20 cellular contexts compared by ENCODE assay signal in the genomic region with DNA sequence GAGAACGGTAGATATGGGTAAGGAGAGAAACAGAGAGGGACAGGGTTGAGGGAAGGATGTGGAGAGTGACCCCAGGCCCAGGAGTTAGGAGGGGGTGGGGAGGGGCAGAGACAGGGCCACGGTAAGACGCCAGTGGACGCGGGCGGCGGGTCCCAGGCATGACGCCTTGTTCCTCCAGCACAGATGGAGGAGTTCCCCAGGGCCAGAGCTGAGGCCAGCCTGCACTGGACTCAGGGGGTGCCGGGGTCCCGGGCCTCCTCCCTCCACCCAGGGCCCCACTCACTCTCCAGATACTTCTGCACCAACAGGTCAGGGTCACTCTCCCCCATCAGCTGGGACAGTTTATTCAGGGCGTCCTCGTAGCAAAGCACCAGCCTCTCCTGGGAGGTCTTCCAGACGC. TPM values are rescaled to one million over a fixed set of nuclear protein-coding genes. Genes with fewer than 3 reads are reported as not detected.
DNase-seq lines count a peak whose midpoint lies in the region; ATAC-seq and TF ChIP-seq lines count a peak whose summit lies in the region.
"Had no signal": no experiment of that assay in that cellular context is flagged by ENCODE, and none has a peak within 500 bp of the region (broad histone marks: within the 10 kb centered on the region; RNA-seq: fewer than 3 reads in every experiment).

No MANE protein-coding gene starts in this region.

- no peak overlapping the region for H3K9ac ChIP-seq in BLaER1
- H3K9ac ChIP-seq: GM23248 had no signal

- no peaks in the 10 kb centered on the region for H3K9me3 ChIP-seq in BLaER1
- H3K9me3 ChIP-seq in CD8-positive, alpha-beta T cell (ENCODE audit: low read length), result no peaks in the 10 kb centered on the region
- H3K9me3 ChIP-seq: A549, BE2C had no signal

- H3K27me3 ChIP-seq in BLaER1, result no peaks in the 10 kb centered on the region
- no peaks in the 10 kb centered on the region for H3K27me3 ChIP-seq in CD8-positive, alpha-beta T cell (ENCODE audit: insufficient read depth, low read length)
- H3K27me3 ChIP-seq: BE2C had no signal

- no peak overlapping the region for H3K4me3 ChIP-seq in BLaER1
- H3K4me3 ChIP-seq in CD8-positive, alpha-beta T cell (ENCODE audit: low read depth, low read length), result no peak overlapping the region
- H3K4me3 ChIP-seq: A549, GM12878, GM23248 had no signal

- H4K20me1 ChIP-seq in BLaER1, result no peaks in the 10 kb centered on the region

- no peaks in the 10 kb centered on the region for H3K4me1 Mint-ChIP-seq in stimulated activated effector memory CD8-positive, alpha-beta T cell treated with anti-CD3 and anti-CD28 coated beads, Interleukin-12 subunit alpha, Interleukin-12 subunit beta, amount 100 ng/mL, for 72 hours
- no peaks in the 10 kb centered on the region for H3K4me1 Mint-ChIP-seq in activated T-cell treated with anti-CD3 and anti-CD28 coated beads, Interleukin-2, amount 50 U/mL, for 24 hours (ENCODE audit: low read depth)
- H3K4me1 Mint-ChIP-seq in CD8-positive, alpha-beta T cell (ENCODE audit: low read depth), result no peaks in the 10 kb centered on the region
- H3K4me1 Mint-ChIP-seq: CD4-positive, CD25-positive, alpha-beta regulatory T cell; CD8-positive, alpha-beta memory T cell had no signal

- no peaks in the 10 kb centered on the region for H3K27me3 Mint-ChIP-seq in activated T-cell treated with anti-CD3 and anti-CD28 coated beads, Interleukin-2, amount 50 U/mL, for 24 hours
- no peaks in the 10 kb centered on the region for H3K27me3 Mint-ChIP-seq in CD8-positive, alpha-beta T cell (ENCODE audit: low read depth)

- H3K4me3 Mint-ChIP-seq in stimulated activated effector memory CD8-positive, alpha-beta T cell treated with anti-CD3 and anti-CD28 coated beads, Interleukin-12 subunit alpha, Interleukin-12 subunit beta, amount 100 ng/mL, for 72 hours, result no peak overlapping the region
- H3K4me3 Mint-ChIP-seq in activated T-cell treated with anti-CD3 and anti-CD28 coated beads, Interleukin-2, amount 50 U/mL, for 24 hours, result no peak overlapping the region
- no peak overlapping the region for H3K4me3 Mint-ChIP-seq in CD8-positive, alpha-beta T cell
- H3K4me3 Mint-ChIP-seq: CD4-positive, CD25-positive, alpha-beta regulatory T cell; CD8-positive, alpha-beta memory T cell had no signal

- DNase-seq in stimulated activated effector memory CD8-positive, alpha-beta T cell treated with anti-CD3 and anti-CD28 coated beads, Interleukin-12 subunit alpha, Interleukin-12 subunit beta, amount 100 ng/mL, for 72 hours (ENCODE audit: low spot score in 2 of 2), result no peak
- no peak for DNase-seq in activated T-cell treated with anti-CD3 and anti-CD28 coated beads, Interleukin-2, amount 50 U/mL, for 24 hours
- DNase-seq in CD8-positive, alpha-beta T cell, result no peak
- DNase-seq in kidney glomerular epithelial cell (lab: John Stamatoyannopoulos, UW), result no peak
- DNase-seq: 8988T; ACHN; AML-193; BE2C; CD4-positive, CD25-positive, alpha-beta regulatory T cell; CD8-positive, alpha-beta memory T cell; DMS79; EL; GDM1; GM23248; HCEC 1CT had no signal

- no peak for TF ChIP-seq CTCF in CD8-positive, alpha-beta T cell (IDR thresholded peaks at IDR 0.05)

- ATAC-seq in esophagus mucosa, result peak; percentile 18
- peak; percentile 8 for ATAC-seq in stimulated activated effector memory CD8-positive, alpha-beta T cell treated with anti-CD3 and anti-CD28 coated beads, Interleukin-12 subunit alpha, Interleukin-12 subunit beta, amount 100 ng/mL, for 72 hours
- no peak for ATAC-seq in CD8-positive, alpha-beta T cell
- ATAC-seq: A549, GM12878 had no signal

- peaks cover 51% of the 10 kb centered on the region for H3K4me1 ChIP-seq in BLaER1
- no peaks in the 10 kb centered on the region for H3K4me1 ChIP-seq in CD8-positive, alpha-beta T cell (ENCODE audit: insufficient read depth, low read length)
- H3K4me1 ChIP-seq: A549 had no signal

- H3K4me2 ChIP-seq in BLaER1, result peak overlapping the region; percentile 55
- H3K4me2 ChIP-seq: A549 had no signal

- POLR2A ChIA-PET in CD8-positive, alpha-beta T cell (lab: Charles Lee), result no interaction called here

- H3K36me3 ChIP-seq in BLaER1, result no peaks in the 10 kb centered on the region
- H3K36me3 ChIP-seq in CD8-positive, alpha-beta T cell (ENCODE audit: insufficient read depth, low read length), result no peaks in the 10 kb centered on the region
- H3K36me3 ChIP-seq: BE2C had no signal

- H3K27ac ChIP-seq in BLaER1, result 0 out of 2 replicates have a peak overlapping the region, but pooled peaks have one; percentile 18
- no peak overlapping the region for H3K27ac ChIP-seq in CD8-positive, alpha-beta T cell (ENCODE audit: low read depth, low read length)
- H3K27ac ChIP-seq: A549, C4-2B, GM23248 had no signal

- CTCF ChIA-PET in CD8-positive, alpha-beta T cell (lab: Charles Lee), result interaction anchor here (0.8 kb wide), 1 partner anchor 18 kb away, joined by 3 read pairs; a partner anchor contains a TSS

- H3K9me3 Mint-ChIP-seq in stimulated activated effector memory CD8-positive, alpha-beta T cell treated with anti-CD3 and anti-CD28 coated beads, Interleukin-12 subunit alpha, Interleukin-12 subunit beta, amount 100 ng/mL, for 72 hours, result no peaks in the 10 kb centered on the region
- H3K9me3 Mint-ChIP-seq in activated T-cell treated with anti-CD3 and anti-CD28 coated beads, Interleukin-2, amount 50 U/mL, for 24 hours, result no peaks in the 10 kb centered on the region
- H3K9me3 Mint-ChIP-seq in CD8-positive, alpha-beta T cell, result no peaks in the 10 kb centered on the region
- H3K9me3 Mint-ChIP-seq: CD8-positive, alpha-beta memory T cell had no signal

- intact Hi-C loops in CD8-positive, alpha-beta T cell (cut with DNase I, micrococcal nuclease), result no loop called here

- H3K36me3 Mint-ChIP-seq in stimulated activated effector memory CD8-positive, alpha-beta T cell treated with anti-CD3 and anti-CD28 coated beads, Interleukin-12 subunit alpha, Interleukin-12 subunit beta, amount 100 ng/mL, for 72 hours, result no peaks in the 10 kb centered on the region
- H3K36me3 Mint-ChIP-seq in activated T-cell treated with anti-CD3 and anti-CD28 coated beads, Interleukin-2, amount 50 U/mL, for 24 hours (ENCODE audit: low read depth), result no peaks in the 10 kb centered on the region
- H3K36me3 Mint-ChIP-seq in CD8-positive, alpha-beta T cell, result no peaks in the 10 kb centered on the region
- H3K36me3 Mint-ChIP-seq: CD4-positive, CD25-positive, alpha-beta regulatory T cell; CD8-positive, alpha-beta memory T cell had no signal

- H3K27ac Mint-ChIP-seq in stimulated activated effector memory CD8-positive, alpha-beta T cell treated with anti-CD3 and anti-CD28 coated beads, Interleukin-12 subunit alpha, Interleukin-12 subunit beta, amount 100 ng/mL, for 72 hours, result no peak overlapping the region
- H3K27ac Mint-ChIP-seq in activated T-cell treated with anti-CD3 and anti-CD28 coated beads, Interleukin-2, amount 50 U/mL, for 24 hours, result no peak overlapping the region
- H3K27ac Mint-ChIP-seq in CD8-positive, alpha-beta T cell, result no peak overlapping the region
- H3K27ac Mint-ChIP-seq: CD4-positive, CD25-positive, alpha-beta regulatory T cell had no signal

RNA-seq across cellular contexts. Expression of a gene that starts 22.0 kb away (rescaled TPM):
- total RNA-seq in esophagus mucosa, result 7.6 TPM
- total RNA-seq in CD8-positive, alpha-beta T cell, result 100 to 1,000 TPM; 174 to 181 TPM

RNA-seq across cellular contexts. Expression of a gene that starts 33.5 kb away (rescaled TPM):
- total RNA-seq in esophagus mucosa, result not detected
- not detected for total RNA-seq in CD8-positive, alpha-beta T cell
- total RNA-seq: CD4-positive, CD25-positive, alpha-beta regulatory T cell had no signal

RNA-seq across cellular contexts. Expression of a gene that starts 47.7 kb away (rescaled TPM):
- 11.6 TPM for total RNA-seq in esophagus mucosa
- 10 to 100 TPM; 58.8 to 69.1 TPM for total RNA-seq in CD8-positive, alpha-beta T cell

Comparison
In these comparisons a context has a peak if more than half of its experiments do, and no peak if none do; other contexts are left out.
1. RNA of a gene that starts 22.0 kb away (total RNA-seq): 174 to 181 TPM in CD8-positive, alpha-beta T cell; 7.6 TPM in esophagus mucosa (single experiment); every median in the first group is over 10 times any median in the second.